8 cellular contexts compared by ENCODE assay signal in the genomic region with DNA sequence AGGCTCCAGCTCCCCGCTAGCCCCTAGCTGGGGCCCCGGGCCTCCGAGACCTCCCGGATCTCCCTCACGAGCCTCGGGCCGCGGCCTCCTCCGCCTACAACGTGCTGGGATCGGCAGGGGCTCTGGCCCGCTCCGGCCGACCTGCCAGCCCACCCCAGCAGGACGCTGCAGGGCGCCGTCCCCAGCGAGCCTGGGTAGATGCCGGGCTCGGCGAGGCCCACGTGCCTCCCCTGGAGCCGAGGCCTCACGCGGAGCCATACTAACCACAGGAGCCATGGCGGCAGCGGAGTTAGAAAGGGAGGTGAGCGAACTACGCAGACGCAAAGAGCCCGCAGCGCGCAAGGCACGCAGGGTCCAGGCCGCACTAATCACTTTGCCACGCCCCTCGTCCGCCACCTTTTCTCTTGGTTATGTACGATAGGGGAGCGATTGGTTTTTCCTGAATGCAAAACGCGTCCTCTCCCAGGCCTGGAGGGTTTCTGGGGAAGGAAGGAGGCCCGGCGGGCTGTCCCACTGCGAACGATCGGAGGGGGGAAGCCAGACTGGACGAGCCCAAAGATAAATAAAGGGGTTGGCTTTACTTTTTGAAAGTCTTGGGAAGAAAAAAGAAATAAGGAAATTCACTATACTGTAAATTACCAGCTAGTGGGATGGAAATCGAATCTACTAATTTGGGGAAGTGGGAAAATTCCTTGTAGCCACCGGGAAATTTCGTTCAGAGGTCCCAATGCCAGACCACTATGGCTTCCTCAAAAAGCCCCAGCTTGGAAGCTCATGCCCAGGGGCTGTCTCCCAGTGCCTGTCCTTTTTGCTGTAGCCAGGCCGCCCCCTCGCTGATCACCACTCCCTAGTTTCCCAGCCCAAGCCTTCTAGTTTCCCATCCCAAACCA. TPM values are rescaled to one million over a fixed set of nuclear protein-coding genes. Genes with fewer than 3 reads are reported as not detected.
DNase-seq lines count a peak whose midpoint lies in the region; ATAC-seq, FAIRE-seq and TF ChIP-seq lines count a peak whose summit lies in the region.

A gene (minus strand): TSS at position 298 of the 890 bp plus-strand sequence. CDS start 22 bp downstream, at position 276.

- peak; percentile 80 for FAIRE-seq in islet of Langerhans (lab: Jason Lieb, UNC)

- H3K4me3 ChIP-seq in AG10803 (ENCODE audit: low read length): peak within 1 kb of the TSS; percentile 96

- TF ChIP-seq CTCF in AG10803 (conservative IDR thresholded peaks at IDR 0.05; ENCODE audit: low read length): no peak

- peak; percentile 99 for DNase-seq in AG10803 (ENCODE audit: low read depth)
- peak; percentile 98 for DNase-seq in NCI-H460 (ENCODE audit: extremely low read depth, low read depth)
- peak; percentile 92 for DNase-seq in activated CD4-positive, CD25-positive, alpha-beta regulatory T cell treated with anti-CD3 and anti-CD28 coated beads, Interleukin-2, amount 50 U/mL, for 72 hours
- peak; percentile 86 to 89 for DNase-seq in cerebellar nuclear complex (lab: John Stamatoyannopoulos, UW)
- DNase-seq in stimulated activated CD4-positive, alpha-beta T cell treated with anti-CD3 and anti-CD28 coated beads, Interleukin-12 subunit alpha, Interleukin-12 subunit beta, amount 100 ng/mL, for 4 hours: peak; percentile 96

- ATAC-seq in GM19043 (IDR thresholded peaks at IDR 0.05; ENCODE audit: low read depth, unreplicated experiment) (peak; percentile 92), HG03378 (IDR thresholded peaks at IDR 0.05; ENCODE audit: unreplicated experiment) (peak; percentile 85)

RNA-seq across cellular contexts. Expression of the gene that starts here (rescaled TPM):
- 298 and 299 TPM in 2 replicates for total RNA-seq in NCI-H460 (2014; rRNA removed; shearing (Covaris generic))
- polyA plus RNA-seq in NCI-H460 (2014; cell fraction: nucleus; rRNA removed): 133 and 159 TPM in 2 replicates

Comparison
In these comparisons a context has a peak if more than half of its experiments do, and no peak if none do; other contexts are left out.
1. Peak in every context shown above with its lines: DNase-seq, ATAC-seq and H3K4me3 ChIP-seq.